Comparison of ENCODE assay signal across 2 cellular contexts in the genomic region with DNA sequence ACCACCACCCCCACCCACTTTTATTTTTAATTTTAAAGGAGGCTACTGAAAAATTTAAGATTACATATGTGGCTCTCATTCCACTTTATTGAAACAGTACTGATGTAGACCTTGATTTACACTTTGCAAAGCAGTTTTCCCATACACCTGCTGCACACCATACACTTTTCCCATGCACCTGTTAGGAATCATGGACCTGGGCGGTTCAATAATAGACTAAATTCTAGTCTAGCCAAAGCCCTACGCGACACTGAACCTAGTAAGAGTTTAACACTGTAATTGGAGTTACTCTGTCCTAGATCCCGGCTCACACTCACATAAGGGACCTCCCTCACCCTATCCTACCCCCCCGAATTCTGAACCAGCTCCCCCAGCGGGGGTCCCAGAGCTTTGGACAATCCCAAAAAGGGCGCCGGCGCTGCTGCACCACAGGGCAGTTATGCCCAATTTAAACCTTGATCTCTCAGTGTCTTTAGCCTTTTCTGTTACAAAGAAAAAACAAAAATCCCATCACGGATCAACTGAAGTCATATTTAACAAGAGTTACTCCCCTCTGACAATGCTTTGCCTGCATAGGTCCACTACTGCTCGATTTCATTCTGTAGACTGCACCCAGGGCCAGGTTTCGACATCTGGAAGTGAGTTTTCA.
TF ChIP-seq lines count a peak whose summit lies in the region.

No MANE protein-coding gene starts in this region.

TF ChIP-seq in IMR-90, 13 proteins besides CTCF, POLR2A, EP300 and RAD21:
- TF ChIP-seq, protein P1, sequence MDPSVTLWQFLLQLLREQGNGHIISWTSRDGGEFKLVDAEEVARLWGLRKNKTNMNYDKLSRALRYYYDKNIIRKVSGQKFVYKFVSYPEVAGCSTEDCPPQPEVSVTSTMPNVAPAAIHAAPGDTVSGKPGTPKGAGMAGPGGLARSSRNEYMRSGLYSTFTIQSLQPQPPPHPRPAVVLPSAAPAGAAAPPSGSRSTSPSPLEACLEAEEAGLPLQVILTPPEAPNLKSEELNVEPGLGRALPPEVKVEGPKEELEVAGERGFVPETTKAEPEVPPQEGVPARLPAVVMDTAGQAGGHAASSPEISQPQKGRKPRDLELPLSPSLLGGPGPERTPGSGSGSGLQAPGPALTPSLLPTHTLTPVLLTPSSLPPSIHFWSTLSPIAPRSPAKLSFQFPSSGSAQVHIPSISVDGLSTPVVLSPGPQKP (IDR thresholded peaks at IDR 0.05; ENCODE audit: borderline replicate concordance, low read depth, low read length): no peak
- TF ChIP-seq CEBPB (IDR thresholded peaks at IDR 0.05; ENCODE audit: low read depth, low read length): 0 out of 2 replicates have a peak, but pooled peaks have one; percentile 19

TF ChIP-seq in GM12878, 131 proteins besides CTCF, POLR2A, EP300 and RAD21:
- no peak for TF ChIP-seq USF2 (IDR thresholded peaks at IDR 0.05; ENCODE audit: borderline replicate concordance, low read depth, low read length)
